ENCODE assay signal across 8 cellular contexts in genomic region chr6:144055121-144055931, GRCh38. TPM values are rescaled to one million over a fixed set of nuclear protein-coding genes. Genes with fewer than 3 reads are reported as not detected.
DNase-seq lines count a peak whose midpoint lies in the region; ATAC-seq, FAIRE-seq and TF ChIP-seq lines count a peak whose summit lies in the region.

No MANE protein-coding gene starts in this region.

- no peak overlapping the region for H3K27ac Mint-ChIP-seq in Calu3 (ENCODE audit: unreplicated experiment)

- H3K4me3 Mint-ChIP-seq in Calu3 (ENCODE audit: low read depth, unreplicated experiment) = no peak overlapping the region

- TF ChIP-seq CTCF in Calu3 (IDR thresholded peaks at IDR 0.05; ENCODE audit: unreplicated experiment) = no peak

- intact Hi-C loops in Calu3 (cut with micrococcal nuclease; ENCODE audit: unreplicated experiment) = no loop called here

- peak; percentile 87 for ATAC-seq in GM18502 (IDR thresholded peaks at IDR 0.05; ENCODE audit: poor library complexity, unreplicated experiment)
- ATAC-seq in HG02610 (IDR thresholded peaks at IDR 0.05; ENCODE audit: unreplicated experiment) = peak; percentile 86

- H3K27me3 Mint-ChIP-seq in Calu3 (ENCODE audit: unreplicated experiment) = no peaks in the 10 kb centered on the region

- CTCF ChIA-PET in Calu3 (lab: Charles Lee) = no interaction called here

- H3K36me3 Mint-ChIP-seq in Calu3 (ENCODE audit: insufficient read depth, unreplicated experiment) = no peaks in the 10 kb centered on the region

- no peaks in the 10 kb centered on the region for H3K9me3 Mint-ChIP-seq in Calu3 (ENCODE audit: low read depth, unreplicated experiment)

- DNase-seq in OCI-M1 (lab: John Stamatoyannopoulos, UW) (peak; percentile 83), germinal center (ENCODE audit: low spot score) (peak; percentile 49), RCC 7860 (ENCODE audit: low spot score) (no peak), COLO668 (lab: John Stamatoyannopoulos, UW; ENCODE audit: unreplicated experiment) (no peak), Calu3 (no peak), NCI-H1930 (lab: John Stamatoyannopoulos, UW) (no peak)

- FAIRE-seq in RCC 7860 (lab: Jason Lieb, UNC) = no peak

- H3K4me1 Mint-ChIP-seq in Calu3 (ENCODE audit: low read depth, unreplicated experiment) = no peaks in the 10 kb centered on the region

- no TSS peak for BruUV-seq in Calu3 (replicated peaks; lab: Mats Ljungman, UMichigan)

RNA-seq across cellular contexts. Expression of gene SF3B5, which starts 40.0 kb away (rescaled TPM):
- 104 and 113 TPM in 2 replicates for total RNA-seq in Calu3 (2022)

RNA-seq across cellular contexts. Expression of gene PLAGL1, which starts 47.3 kb away (rescaled TPM):
- total RNA-seq in Calu3 (2022) = 9.8 and 10.7 TPM in 2 replicates

Comparison
In these comparisons a context has a peak if more than half of its experiments do, and no peak if none do; other contexts are left out.
1. DNase-seq: peak in OCI-M1 (single experiment) and germinal center (single experiment); none in RCC 7860 (single experiment), COLO668 (single experiment), Calu3 (single experiment) and NCI-H1930 (0 of 2).